8 cellular contexts compared by ENCODE assay signal in the genomic region with DNA sequence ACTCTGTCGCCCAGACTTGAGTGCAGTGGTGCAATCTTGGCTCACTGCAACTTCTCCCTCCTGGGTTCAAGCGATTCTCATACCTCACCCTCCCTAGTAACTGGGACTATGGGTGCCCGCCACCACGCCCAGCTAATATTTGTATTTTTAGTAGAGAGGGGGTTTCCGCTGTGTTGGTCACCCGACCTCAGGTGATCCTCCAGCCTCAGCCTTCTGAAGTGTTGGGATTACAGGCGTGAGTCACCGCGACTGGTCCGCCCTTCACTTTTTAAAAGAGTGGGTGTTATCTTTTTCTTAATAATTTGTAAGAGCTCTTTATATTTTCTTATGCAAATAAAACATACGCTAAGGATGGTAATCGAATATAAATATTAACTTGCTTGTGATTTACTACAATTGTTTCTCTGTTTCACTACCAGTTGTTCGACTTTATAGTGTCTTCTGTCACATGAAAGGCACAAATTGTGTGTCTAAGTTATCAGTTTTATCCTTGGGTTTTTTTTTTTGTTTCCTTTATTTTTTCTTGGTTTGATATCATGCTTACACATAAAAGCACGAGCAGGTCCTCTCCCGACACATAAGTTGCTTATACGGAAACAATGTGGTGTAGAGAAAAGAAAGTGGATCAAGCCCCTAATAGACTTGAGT. TPM values are rescaled to one million over a fixed set of nuclear protein-coding genes. Genes with fewer than 3 reads are reported as not detected.
DNase-seq lines count a peak whose midpoint lies in the region; ATAC-seq, FAIRE-seq and TF ChIP-seq lines count a peak whose summit lies in the region.

No MANE protein-coding gene starts in this region.

- H2AFZ ChIP-seq in keratinocyte (ENCODE audit: control insufficient read depth, low read length): peak overlapping the region; percentile 87

- peak overlapping the region; percentile 100 for H3K9ac ChIP-seq in keratinocyte (ENCODE audit: control insufficient read depth, extremely low read depth, insufficient read depth, low read length)

- dilution Hi-C loops in keratinocyte (cut with MboI; ENCODE audit: extremely low pct_ligation_motif_present, low sequenced_read_pairs): no loop called here

- H3K4me3 ChIP-seq in keratinocyte (ENCODE audit: control insufficient read depth in 2 of 3, extremely low read depth in 1 of 3, insufficient read depth in 2 of 3, low read depth in 1 of 3, low read length in 3 of 3): peak overlapping the region; percentile 40 to 79 (median 54)

- peaks cover 7 to 30% of the 10 kb centered on the region in 2 donors for H3K4me1 Mint-ChIP-seq in stimulated activated naive B cell treated with anti-CD40 and anti-IgM and Interleukin-4, amounts not matched to agents 10 μg/mL and 1 μg/mL and 100 μg/mL, for 72 hours

- FAIRE-seq in keratinocyte (lab: Jason Lieb, UNC): no peak

- peaks cover 13 to 18% of the 10 kb centered on the region in 2 donors for H3K36me3 Mint-ChIP-seq in stimulated activated naive B cell treated with anti-CD40 and anti-IgM and Interleukin-4, amounts not matched to agents 10 μg/mL and 1 μg/mL and 100 μg/mL, for 72 hours

- no peak for TF ChIP-seq CTCF in keratinocyte (optimal IDR thresholded peaks at IDR 0.05 in 1 of 3, IDR thresholded peaks at IDR 0.05 in 1 of 3, conservative IDR thresholded peaks at IDR 0.05 in 1 of 3; ENCODE audit: extremely low read depth in 1 of 3, insufficient read depth in 2 of 3, low read length in 3 of 3)

- no peak for ATAC-seq in stimulated activated naive B cell treated with anti-CD40 and anti-IgM and Interleukin-4, amounts not matched to agents 10 μg/mL and 1 μg/mL and 100 μg/mL, for 72 hours (replicated peaks)
- ATAC-seq in HG02852 (IDR thresholded peaks at IDR 0.05; ENCODE audit: unreplicated experiment): no peak

- no peaks in the 10 kb centered on the region for H3K27me3 Mint-ChIP-seq in stimulated activated naive B cell treated with anti-CD40 and anti-IgM and Interleukin-4, amounts not matched to agents 10 μg/mL and 1 μg/mL and 100 μg/mL, for 72 hours

- H3K9me1 ChIP-seq in keratinocyte (ENCODE audit: control insufficient read depth, extremely low read depth, insufficient read depth, low read length): no peaks in the 10 kb centered on the region

- peaks cover 0 to 4% of the 10 kb centered on the region in 2 experiments for H3K36me3 ChIP-seq in keratinocyte (ENCODE audit: control insufficient read depth in 2 of 2, extremely low read depth in 1 of 2, insufficient read depth in 2 of 2, low read length in 2 of 2)

- H3K4me3 Mint-ChIP-seq in stimulated activated naive B cell treated with anti-CD40 and anti-IgM and Interleukin-4, amounts not matched to agents 10 μg/mL and 1 μg/mL and 100 μg/mL, for 72 hours: peak overlapping the region; percentile 92 to 96

- no peaks in the 10 kb centered on the region for H3K27me3 ChIP-seq in keratinocyte (ENCODE audit: control insufficient read depth, extremely low read depth, insufficient read depth, low read length)

- H3K9me3 Mint-ChIP-seq in stimulated activated naive B cell treated with anti-CD40 and anti-IgM and Interleukin-4, amounts not matched to agents 10 μg/mL and 1 μg/mL and 100 μg/mL, for 72 hours: no peaks in the 10 kb centered on the region

- peak overlapping the region; percentile 98 for H3K27ac Mint-ChIP-seq in stimulated activated naive B cell treated with anti-CD40 and anti-IgM and Interleukin-4, amounts not matched to agents 10 μg/mL and 1 μg/mL and 100 μg/mL, for 72 hours

- H3K4me1 ChIP-seq in keratinocyte (ENCODE audit: control insufficient read depth, extremely low read depth, insufficient read depth, low read length): peaks cover 3% of the 10 kb centered on the region

- peaks cover 30% of the 10 kb centered on the region for H3K79me2 ChIP-seq in keratinocyte (ENCODE audit: control insufficient read depth, insufficient read depth, low read length)

- no peaks in the 10 kb centered on the region for H3K9me3 ChIP-seq in keratinocyte (ENCODE audit: control insufficient read depth, low read depth, low read length)

- peaks cover 4% of the 10 kb centered on the region for H4K20me1 ChIP-seq in keratinocyte (ENCODE audit: control insufficient read depth, extremely low read depth, insufficient read depth, low read length)

- DNase-seq in activated naive CD4-positive, alpha-beta T cell treated with Interleukin-2 at 50 U/mL for 16 hours: peak; percentile 46
- DNase-seq in activated naive CD4-positive, alpha-beta T cell treated with anti-CD3 and anti-CD28 coated beads, Interleukin-2, amount 50 U/mL, for 16 hours: no peak
- DNase-seq in activated T-helper 9 cell treated with anti-CD3 and anti-CD28 coated beads, Interleukin-2, amount 50 U/mL, for 16 hours (ENCODE audit: low read depth): peak; percentile 22
- DNase-seq in keratinocyte (ENCODE audit: low read depth, low spot score) (no peak), nucleus accumbens (lab: John Stamatoyannopoulos, UW) (no peak), Kasumi-1 (lab: John Stamatoyannopoulos, UW) (no peak)
- peak; percentile 24 for DNase-seq in stimulated activated naive B cell treated with anti-CD40 and anti-IgM and Interleukin-4, amounts not matched to agents 10 μg/mL and 1 μg/mL and 100 μg/mL, for 72 hours

- H3K4me2 ChIP-seq in keratinocyte (ENCODE audit: control insufficient read depth, extremely low read depth, insufficient read depth, low read depth, low read length): peak overlapping the region; percentile 99

- H3K27ac ChIP-seq in keratinocyte (ENCODE audit: control insufficient read depth, insufficient read depth, low read length): peak overlapping the region; percentile 84

RNA-seq across cellular contexts. Expression of a gene that starts 1.9 kb away (rescaled TPM):
- 23.4 to 44.1 TPM (median 25.1 TPM) in 3 replicates for polyA plus RNA-seq in keratinocyte
- polyA plus RNA-seq in keratinocyte (2011; ENCODE audit: low read depth): 91.0 TPM
- 16.8 and 30.4 TPM in 2 replicates for polyA plus RNA-seq in keratinocyte (2011; cell fraction: cytosol; rRNA removed)
- polyA plus RNA-seq in keratinocyte (2011; cell fraction: nucleus; rRNA removed): 36.2 and 50.2 TPM in 2 replicates
- 26.1 and 46.3 TPM in 2 replicates for polyA plus RNA-seq in keratinocyte (2012; ENCODE audit: low replicate concordance)
- polyA minus RNA-seq in keratinocyte: 3.2 to 26.6 TPM (median 10.3 TPM) in 3 replicates
- polyA minus RNA-seq in keratinocyte (2011; cell fraction: cytosol; rRNA and poly(A)+ RNA removed): 12.5 TPM
- 19.0 and 39.9 TPM in 2 replicates for polyA minus RNA-seq in keratinocyte (2011; cell fraction: nucleus; rRNA and poly(A)+ RNA removed)

Comparison
In these comparisons a context has a peak if more than half of its experiments do, and no peak if none do; other contexts are left out.
1. DNase-seq: peak in activated naive CD4-positive, alpha-beta T cell treated with Interleukin-2 at 50 U/mL for 16 hours (single experiment), activated T-helper 9 cell treated with anti-CD3 and anti-CD28 coated beads, Interleukin-2, amount 50 U/mL, for 16 hours (single experiment) and stimulated activated naive B cell treated with anti-CD40 and anti-IgM and Interleukin-4, amounts not matched to agents 10 μg/mL and 1 μg/mL and 100 μg/mL, for 72 hours (single experiment); none in activated naive CD4-positive, alpha-beta T cell treated with anti-CD3 and anti-CD28 coated beads, Interleukin-2, amount 50 U/mL, for 16 hours (single experiment), keratinocyte (single experiment), nucleus accumbens (0 of 56) and Kasumi-1 (0 of 2).